9 cellular contexts compared by ENCODE assay signal in the genomic region with DNA sequence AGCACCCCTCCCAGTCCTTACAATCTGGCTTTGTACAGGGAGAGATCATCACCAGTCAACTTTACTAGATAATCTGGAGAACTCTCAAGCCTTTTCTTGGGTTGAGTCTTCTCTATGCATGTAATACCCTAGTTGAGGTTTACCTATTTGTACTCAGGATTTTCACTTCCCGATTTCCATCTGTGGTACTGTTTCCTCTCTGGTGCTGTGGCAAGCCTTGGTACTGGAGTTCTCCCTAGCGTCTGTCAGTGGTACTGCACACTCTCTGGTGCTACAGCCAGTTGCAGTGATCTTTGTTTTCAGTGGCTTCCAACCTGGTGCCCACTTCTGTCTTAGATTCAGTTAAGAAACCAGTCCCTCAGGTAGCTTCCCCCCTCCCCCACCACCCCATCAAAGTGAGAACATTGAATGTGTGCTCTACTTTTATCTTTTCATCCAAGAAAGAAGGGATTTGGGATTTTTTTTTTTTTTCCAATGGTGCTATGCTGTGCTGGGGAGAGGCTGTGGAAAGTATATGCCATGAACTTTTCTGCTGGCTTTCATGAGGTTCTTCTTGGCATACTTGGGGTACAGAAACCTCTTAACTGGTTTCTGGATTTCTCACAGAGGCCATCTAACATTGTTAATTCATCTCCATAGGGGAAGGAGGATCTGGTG.
DNase-seq lines count a peak whose midpoint lies in the region; ATAC-seq and TF ChIP-seq lines count a peak whose summit lies in the region.
"Had no signal": no experiment of that assay in that cellular context is flagged by ENCODE, and none has a peak within 500 bp of the region (broad histone marks: within the 10 kb centered on the region; RNA-seq: fewer than 3 reads in every experiment).

No MANE protein-coding gene starts in this region.

- WGBS in prostate gland, result 31% methylated on average over 2 of the region's 2 CpGs

- H3K27me3 ChIP-seq in BJ (ENCODE audit: control insufficient read depth, insufficient read depth, low read length), result no peaks in the 10 kb centered on the region
- no peaks in the 10 kb centered on the region for H3K27me3 ChIP-seq in prostate gland (replicated peaks; ENCODE audit: insufficient read depth)

- no peak overlapping the region for H3K4me3 ChIP-seq in BJ (ENCODE audit: low read depth, low read length)
- no peak overlapping the region for H3K4me3 ChIP-seq in prostate gland
- H3K4me3 ChIP-seq: SK-N-MC had no signal

- no peak overlapping the region for H3K27ac ChIP-seq in prostate gland
- H3K27ac ChIP-seq: SK-N-MC had no signal

- TF ChIP-seq POLR2A in prostate gland (IDR thresholded peaks at IDR 0.05), result no peak

- CTCF ChIA-PET in BJ (lab: Yijun Ruan, JAX), result interaction anchor here (0.6 to 1.9 kb wide), 2 partner anchors 10 to 1808 kb away, joined by 4 read pairs; no protein-coding TSS in a partner anchor

- H3K36me3 ChIP-seq in BJ (ENCODE audit: control insufficient read depth, insufficient read depth, low read length) (no peaks in the 10 kb centered on the region), prostate gland (no peaks in the 10 kb centered on the region)

- H3K4me1 ChIP-seq in prostate gland (replicated peaks), result no peaks in the 10 kb centered on the region

- DNase-seq in BJ (ENCODE audit: low read depth), result no peak
- DNase-seq in OCI-M2 (lab: John Stamatoyannopoulos, UW; ENCODE audit: unreplicated experiment), result peak; percentile 40
- peak; percentile 53 for DNase-seq in activated T-cell treated with anti-CD3 and anti-CD28 coated beads for 48 hours (ENCODE audit: low read depth)
- DNase-seq in fibroblast of the conjunctiva (ENCODE audit: low read depth), result peak; percentile 29
- DNase-seq in prostate gland (ENCODE audit: low spot score), result peak; percentile 41
- no peak for DNase-seq in COR-L47 (lab: John Stamatoyannopoulos, UW)

- peak; percentile 76 for TF ChIP-seq CTCF in BJ (IDR thresholded peaks at IDR 0.05; ENCODE audit: insufficient read depth, low read depth, low read length)
- TF ChIP-seq CTCF in prostate gland (IDR thresholded peaks at IDR 0.05), result peak; percentile 14 to 65 (median 50)

- POLR2A ChIA-PET in BJ (lab: Charles Lee), result no interaction called here

- no peaks in the 10 kb centered on the region for H3K9me3 ChIP-seq in prostate gland

- intact Hi-C loops in prostate gland (cut with DNase I), result no loop called here

- ATAC-seq in GM18907 (IDR thresholded peaks at IDR 0.05; ENCODE audit: unreplicated experiment) (peak; percentile 100), HG03095 (IDR thresholded peaks at IDR 0.05; ENCODE audit: unreplicated experiment) (peak; percentile 100)

Comparison
In these comparisons a context has a peak if more than half of its experiments do, and no peak if none do; other contexts are left out.
1. DNase-seq: peak in OCI-M2 (single experiment), activated T-cell treated with anti-CD3 and anti-CD28 coated beads for 48 hours (single experiment), fibroblast of the conjunctiva (single experiment) and prostate gland (single experiment); none in BJ (single experiment) and COR-L47 (single experiment).